In genomic region chr7:93475811-93476210, GRCh38 we compare ENCODE assay signal across 25 cellular contexts.
"Had no signal": no experiment of that assay in that cellular context is flagged by ENCODE, and none has a peak within 500 bp of the region (broad histone marks: within the 10 kb centered on the region; RNA-seq: fewer than 3 reads in every experiment).

No MANE protein-coding gene starts in this region.

- H3K36me3 ChIP-seq: esophagus squamous epithelium, pancreas, prostate gland, sigmoid colon, thoracic aorta, uterus had no signal

- H3K27ac ChIP-seq: body of pancreas, epithelial cell of prostate, esophagus squamous epithelium, pancreas, prostate gland, sigmoid colon, thoracic aorta, uterus had no signal

- H3K27me3 ChIP-seq: body of pancreas, esophagus squamous epithelium, pancreas, sigmoid colon, uterus had no signal

- H3K9me3 ChIP-seq: body of pancreas, esophagus squamous epithelium, pancreas, prostate gland, sigmoid colon, thoracic aorta, uterus had no signal

- H3K4me1 ChIP-seq: body of pancreas, esophagus squamous epithelium, pancreas, prostate gland, sigmoid colon, uterus had no signal

- H3K4me3 ChIP-seq: body of pancreas, esophagus squamous epithelium, pancreas, prostate gland, sigmoid colon, thoracic aorta, uterus had no signal

- DNase-seq: activated CD4-positive, alpha-beta T cell treated with anti-CD3 and anti-CD28 coated beads for 4 hours; activated CD4-positive, alpha-beta T cell treated with anti-CD3 and anti-CD28 coated beads, Interleukin-2, amount 50 U/mL, for 4 hours; activated effector memory CD4-positive, alpha-beta T cell treated with Interleukin-2 at 50 U/mL for 16 hours; activated naive CD4-positive, alpha-beta T cell treated with Interleukin-2 at 50 U/mL for 16 hours; activated T-cell treated with anti-CD3 and anti-CD28 coated beads for 4 hours; activated T-cell treated with anti-CD3 and anti-CD28 coated beads, Interleukin-2, amount 50 U/mL, for 72 hours; aorta; body of pancreas; effector CD8-positive, alpha-beta T cell; esophagus squamous epithelium; islet precursor cell; left ventricle myocardium superior; mammary epithelial cell; naive B cell; nephron progenitor cell; nucleus accumbens; pancreas; sigmoid colon; small intestine; stimulated activated CD4-positive, alpha-beta T cell treated with anti-CD3 and anti-CD28 coated beads, Interleukin-4, amount 100 ng/mL, for 24 hours; trophoblast cell; uterus had no signal
